13 cellular contexts compared by ENCODE assay signal in genomic region chr2:160375037-160375436, GRCh38.
DNase-seq lines count a peak whose midpoint lies in the region; ATAC-seq and TF ChIP-seq lines count a peak whose summit lies in the region.
"Had no signal": no experiment of that assay in that cellular context is flagged by ENCODE, and none has a peak within 500 bp of the region (broad histone marks: within the 10 kb centered on the region; RNA-seq: fewer than 3 reads in every experiment).

No MANE protein-coding gene starts in this region.

- H3K4me2 ChIP-seq in PC-9 = no peak overlapping the region

- H3K27ac ChIP-seq in AG04450 (ENCODE audit: low read depth, low read length) (peak overlapping the region; percentile 60), RWPE2 (ENCODE audit: poor library complexity, severe bottlenecking) (peak overlapping the region; percentile 93), PC-9 (no peak overlapping the region)
- H3K27ac ChIP-seq: VCaP had no signal

- no peak overlapping the region for H2AFZ ChIP-seq in PC-9

- no peaks in the 10 kb centered on the region for H3K36me3 ChIP-seq in RWPE2 (ENCODE audit: low read depth)
- H3K36me3 ChIP-seq in PC-9 (ENCODE audit: low read depth) = no peaks in the 10 kb centered on the region

- CTCF ChIA-PET in AG04450 (lab: Charles Lee) (interaction anchor here (1.6 to 1.9 kb wide), 3 partner anchors 22 to 689 kb away, joined by 3 to 8 read pairs (median 6); no protein-coding TSS in a partner anchor), PC-9 (lab: Charles Lee) (no interaction called here)

- DNase-seq in AG04450 (ENCODE audit: low read depth, low spot score) (no peak), RWPE2 (ENCODE audit: low spot score) (no peak), fibroblast of gingiva (ENCODE audit: low read depth) (peak; percentile 92), omental fat pad (ENCODE audit: low spot score) (no peak), PC-9 (no peak), SIG-M5 (lab: John Stamatoyannopoulos, UW) (no peak), NCI-H1092 treated with DMSO at 0.1 percent for 48 hours (lab: John Stamatoyannopoulos, UW) (no peak)
- DNase-seq: activated T-cell treated with anti-CD3 and anti-CD28 coated beads, Interleukin-2, amount 50 U/mL, for 4 hours; NCI-H510A treated with DMSO at 0.1 percent for 48 hours; SHP77; testis had no signal

- H3K9me3 ChIP-seq in AG04450 (ENCODE audit: control insufficient read depth, insufficient read depth, low read length) (no peaks in the 10 kb centered on the region), RWPE2 (ENCODE audit: severe bottlenecking) (no peaks in the 10 kb centered on the region), PC-9 (ENCODE audit: insufficient read depth, low read depth) (no peaks in the 10 kb centered on the region)
- H3K9me3 ChIP-seq: testis had no signal

- no peaks in the 10 kb centered on the region for H3K27me3 ChIP-seq in AG04450 (ENCODE audit: control insufficient read depth, insufficient read depth, low read length)
- H3K27me3 ChIP-seq in RWPE2 (ENCODE audit: insufficient read depth, poor library complexity, severe bottlenecking) = no peaks in the 10 kb centered on the region
- no peaks in the 10 kb centered on the region for H3K27me3 ChIP-seq in PC-9 (ENCODE audit: insufficient read depth, low read depth)
- H3K27me3 ChIP-seq: testis had no signal

- TF ChIP-seq CTCF in AG04450 (IDR thresholded peaks at IDR 0.05; ENCODE audit: low read depth, low read length) (no peak), RWPE2 (IDR thresholded peaks at IDR 0.05; ENCODE audit: poor library complexity, severe bottlenecking) (no peak), omental fat pad (IDR thresholded peaks at IDR 0.05) (no peak), PC-9 (conservative IDR thresholded peaks at IDR 0.05) (no peak)

- intact Hi-C loops in PC-9 (cut with micrococcal nuclease; ENCODE audit: unreplicated experiment) = no loop called here

- POLR2A ChIA-PET in AG04450 (lab: Yijun Ruan, JAX) = interaction anchor here (0.7 to 1.2 kb wide), 2 partner anchors 13 to 17 kb away, joined by 7 to 8 read pairs; no protein-coding TSS in a partner anchor
- POLR2A ChIA-PET in PC-9 (lab: Charles Lee; ENCODE audit: unreplicated experiment) = no interaction called here

- peaks cover 92% of the 10 kb centered on the region for H3K79me2 ChIP-seq in PC-9 (ENCODE audit: low read depth)

- H3F3A ChIP-seq in PC-9 (ENCODE audit: insufficient read depth, low read depth) = peaks cover 5% of the 10 kb centered on the region; the same call in 1 of the 2 replicates

- ATAC-seq in RWPE2 (ENCODE audit: low read depth) = no peak
- peak; percentile 42 for ATAC-seq in omental fat pad (ENCODE audit: low FRiP score)
- ATAC-seq in GM19455 (IDR thresholded peaks at IDR 0.05; ENCODE audit: unreplicated experiment) = no peak
- ATAC-seq: activated T-cell treated with anti-CD3 and anti-CD28 coated beads, Interleukin-2, amount 50 U/mL, for 4 hours had no signal

- BruUV-seq in PC-9 (replicated peaks; lab: Mats Ljungman, UMichigan) = no TSS peak

- no peaks in the 10 kb centered on the region for H3K9me2 ChIP-seq in PC-9 (ENCODE audit: insufficient read depth)

- H3K4me3 ChIP-seq in AG04450 (ENCODE audit: low read depth, low read length) (no peak overlapping the region), RWPE2 (ENCODE audit: severe bottlenecking) (no peak overlapping the region), PC-9 (no peak overlapping the region)
- H3K4me3 ChIP-seq: testis had no signal

- H3K4me1 ChIP-seq in RWPE2 (ENCODE audit: insufficient read depth, poor library complexity, severe bottlenecking) (peaks cover 86% of the 10 kb centered on the region), PC-9 (replicated peaks; ENCODE audit: insufficient read depth) (peaks cover 14% of the 10 kb centered on the region)

- no peaks in the 10 kb centered on the region; the same call in 1 of the 2 replicates for H4K20me1 ChIP-seq in PC-9 (ENCODE audit: insufficient read depth)
